ENCODE assay signal across 26 cellular contexts in the genomic region with DNA sequence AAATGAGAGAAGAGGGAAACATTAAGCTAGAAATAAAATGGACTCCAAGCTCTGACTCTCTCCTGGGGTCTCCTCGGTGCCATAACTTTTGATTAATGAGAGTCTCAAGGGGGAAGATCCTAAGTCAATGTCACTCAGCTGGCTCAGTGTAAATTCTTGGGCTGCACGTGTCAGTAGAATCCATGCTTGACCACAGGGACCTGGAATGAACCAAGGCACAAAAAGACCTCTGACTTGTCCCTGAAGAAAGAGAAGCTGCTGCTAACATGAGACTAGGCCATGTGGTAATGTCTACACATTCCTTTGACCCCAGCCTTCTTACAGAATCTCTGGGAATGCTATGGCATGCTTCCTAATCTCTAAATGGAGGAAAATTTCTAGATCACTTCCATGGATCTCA.
"Had no signal": no experiment of that assay in that cellular context is flagged by ENCODE, and none has a peak within 500 bp of the region (broad histone marks: within the 10 kb centered on the region; RNA-seq: fewer than 3 reads in every experiment).

No MANE protein-coding gene starts in this region.

- H3K36me3 Mint-ChIP-seq: mesothelial cell of epicardium; naive thymus-derived CD4-positive, alpha-beta T cell; natural killer cell treated with Interleukin-12 subunit alpha and Interleukin-12 subunit beta and Interleukin-15 and Interleukin-18, amount 100 ng/mL, for 72 hours; stimulated activated effector memory CD8-positive, alpha-beta T cell treated with anti-CD3 and anti-CD28 coated beads, Interleukin-12 subunit alpha, Interleukin-12 subunit beta, amount 100 ng/mL, for 72 hours had no signal

- H3K4me3 ChIP-seq: heart left ventricle, left ventricle myocardium inferior, lung, psoas muscle, spleen, suprapubic skin, thoracic aorta, tibial artery, upper lobe of right lung had no signal

- H3K79me2 ChIP-seq: parathyroid adenoma had no signal

- H3K4me1 ChIP-seq: left ventricle myocardium inferior, parathyroid adenoma, psoas muscle, spleen, suprapubic skin, tibial artery, upper lobe of right lung had no signal

- H3K9me3 ChIP-seq: heart left ventricle, left ventricle myocardium inferior, neutrophil, psoas muscle, spleen, suprapubic skin, thoracic aorta, tibial artery, upper lobe of right lung had no signal

- H3K36me3 ChIP-seq: heart left ventricle, neutrophil, spleen, suprapubic skin, thoracic aorta, tibial artery, upper lobe of right lung had no signal

- H3K9ac ChIP-seq: parathyroid adenoma had no signal

- H3K4me3 Mint-ChIP-seq: mesothelial cell of epicardium; naive thymus-derived CD4-positive, alpha-beta T cell; natural killer cell treated with Interleukin-12 subunit alpha and Interleukin-12 subunit beta and Interleukin-15 and Interleukin-18, amount 100 ng/mL, for 72 hours; stimulated activated effector memory CD8-positive, alpha-beta T cell treated with anti-CD3 and anti-CD28 coated beads, Interleukin-12 subunit alpha, Interleukin-12 subunit beta, amount 100 ng/mL, for 72 hours; stimulated activated naive CD8-positive, alpha-beta T cell treated with anti-CD3 and anti-CD28 coated beads, Interleukin-15, Interleukin-2, amounts not matched to agents 100 ng/mL and 50 ng/mL, for 24 hours had no signal

- H3K27ac Mint-ChIP-seq: mesothelial cell of epicardium; naive thymus-derived CD4-positive, alpha-beta T cell; natural killer cell treated with Interleukin-12 subunit alpha and Interleukin-12 subunit beta and Interleukin-15 and Interleukin-18, amount 100 ng/mL, for 72 hours; stimulated activated effector memory CD8-positive, alpha-beta T cell treated with anti-CD3 and anti-CD28 coated beads, Interleukin-12 subunit alpha, Interleukin-12 subunit beta, amount 100 ng/mL, for 72 hours; stimulated activated naive CD8-positive, alpha-beta T cell treated with anti-CD3 and anti-CD28 coated beads, Interleukin-15, Interleukin-2, amounts not matched to agents 100 ng/mL and 50 ng/mL, for 24 hours had no signal

- H3K27me3 ChIP-seq: heart left ventricle, neutrophil, spleen, suprapubic skin, tibial artery, upper lobe of right lung had no signal

- ATAC-seq: heart left ventricle; naive thymus-derived CD4-positive, alpha-beta T cell; natural killer cell treated with Interleukin-12 subunit alpha and Interleukin-12 subunit beta and Interleukin-15 and Interleukin-18, amount 100 ng/mL, for 72 hours; psoas muscle; right cardiac atrium; sciatic nerve; stimulated activated effector memory CD8-positive, alpha-beta T cell treated with anti-CD3 and anti-CD28 coated beads, Interleukin-12 subunit alpha, Interleukin-12 subunit beta, amount 100 ng/mL, for 72 hours; upper lobe of right lung had no signal

- H3K27ac ChIP-seq: heart left ventricle, left ventricle myocardium inferior, neutrophil, parathyroid adenoma, psoas muscle, spleen, suprapubic skin, thoracic aorta, tibial artery, upper lobe of right lung had no signal

- H3K9me3 Mint-ChIP-seq: natural killer cell treated with Interleukin-12 subunit alpha and Interleukin-12 subunit beta and Interleukin-15 and Interleukin-18, amount 100 ng/mL, for 72 hours; stimulated activated effector memory CD8-positive, alpha-beta T cell treated with anti-CD3 and anti-CD28 coated beads, Interleukin-12 subunit alpha, Interleukin-12 subunit beta, amount 100 ng/mL, for 72 hours; stimulated activated naive CD8-positive, alpha-beta T cell treated with anti-CD3 and anti-CD28 coated beads, Interleukin-15, Interleukin-2, amounts not matched to agents 100 ng/mL and 50 ng/mL, for 24 hours had no signal

- H3K27me3 Mint-ChIP-seq: natural killer cell treated with Interleukin-12 subunit alpha and Interleukin-12 subunit beta and Interleukin-15 and Interleukin-18, amount 100 ng/mL, for 72 hours had no signal

- DNase-seq: heart left ventricle; islet precursor cell; left ventricle myocardium inferior; mesendoderm; naive thymus-derived CD4-positive, alpha-beta T cell; occipital lobe; psoas muscle; right cardiac atrium; small intestine; spleen; stimulated activated CD4-positive, alpha-beta T cell treated with anti-CD3 and anti-CD28 coated beads, Interleukin-4, amount 100 ng/mL, for 24 hours; stimulated activated naive CD4-positive, alpha-beta T cell; tibial artery; trophoblast cell; upper lobe of right lung had no signal

- H2AFZ ChIP-seq: parathyroid adenoma had no signal

- FAIRE-seq: small intestine, urothelium cell line had no signal
